ENCODE assay signal across 8 cellular contexts in genomic region chr15:90402230-90402629, GRCh38. TPM values are rescaled to one million over a fixed set of nuclear protein-coding genes. Genes with fewer than 3 reads are reported as not detected.
DNase-seq lines count a peak whose midpoint lies in the region; ATAC-seq, FAIRE-seq and TF ChIP-seq lines count a peak whose summit lies in the region.

No MANE protein-coding gene starts in this region.

- H3K27me3 ChIP-seq in pancreas = no peaks in the 10 kb centered on the region

- intact Hi-C loops in pancreas (cut with DNase I) = no loop called here

- H3K27ac ChIP-seq in pancreas = peak overlapping the region; percentile 72 to 95 (median 88)

- H3K9me3 ChIP-seq in pancreas = no peaks in the 10 kb centered on the region

- no peaks in the 10 kb centered on the region for H3K36me3 ChIP-seq in pancreas

- no peak for FAIRE-seq in pancreas (lab: Jason Lieb, UNC)

- H3K4me1 ChIP-seq in pancreas = peaks cover 33 to 34% (median 34%) of the 10 kb centered on the region in 3 donors

- ATAC-seq in pancreas = peak; percentile 16 to 68 (median 54)
- no peak for ATAC-seq in GM18858 (IDR thresholded peaks at IDR 0.05; ENCODE audit: unreplicated experiment)
- ATAC-seq in HG02588 (IDR thresholded peaks at IDR 0.05; ENCODE audit: unreplicated experiment) = no peak

- no peak for TF ChIP-seq CTCF in pancreas (IDR thresholded peaks at IDR 0.05)

- DNase-seq in AG08395 (ENCODE audit: low spot score) (peak; percentile 77), HS-27A (ENCODE audit: low read depth) (peak; percentile 89), SW480 (ENCODE audit: low spot score) (peak; percentile 74), fibroblast of gingiva (ENCODE audit: low read depth) (peak; percentile 86), pancreas (no peak), amygdala (lab: John Stamatoyannopoulos, UW) (no peak)

- H3K4me3 ChIP-seq in pancreas = no peak overlapping the region

RNA-seq across cellular contexts. Expression of gene IQGAP1, which starts 14.2 kb away (rescaled TPM):
- total RNA-seq in pancreas = 100 to 1,000 TPM in 1 of 6 donors, 10 to 100 TPM in 5; 40.0 to 103 (median 43.3) TPM
- polyA plus RNA-seq in pancreas = 10 to 100 TPM; 20.6 to 48.4 TPM

RNA-seq across cellular contexts. Expression of gene ZNF774, which starts 50.1 kb away (rescaled TPM):
- 1 to 10 TPM; 2.2 to 7.2 (median 4.3) TPM for total RNA-seq in pancreas
- 10 to 100 TPM in 1 of 2 donors, 1 to 10 TPM in 1; 2.3 to 11.9 TPM for polyA plus RNA-seq in pancreas

Comparison
In these comparisons a context has a peak if more than half of its experiments do, and no peak if none do; other contexts are left out.
1. DNase-seq: peak in AG08395 (single experiment), HS-27A (single experiment), SW480 (single experiment) and fibroblast of gingiva (single experiment); none in pancreas (0 of 6) and amygdala (0 of 56).
2. ATAC-seq: peak in pancreas (4 of 4); none in GM18858 (single experiment) and HG02588 (single experiment).